In genomic region chr22:47841166-47841565, GRCh38 we compare ENCODE assay signal across 20 cellular contexts.
"Had no signal": no experiment of that assay in that cellular context is flagged by ENCODE, and none has a peak within 500 bp of the region (broad histone marks: within the 10 kb centered on the region; RNA-seq: fewer than 3 reads in every experiment).

No MANE protein-coding gene starts in this region.

- H3K4me1 ChIP-seq: heart left ventricle, right atrium auricular region, suprapubic skin, thyroid gland had no signal

- H3K9me3 ChIP-seq: heart left ventricle, ovary, suprapubic skin, thyroid gland had no signal

- H3K4me3 ChIP-seq: coronary artery, dorsolateral prefrontal cortex, heart left ventricle, ovary, right atrium auricular region, suprapubic skin, thyroid gland had no signal

- H3K4me1 Mint-ChIP-seq: neural crest cell; stimulated activated effector memory CD8-positive, alpha-beta T cell treated with anti-CD3 and anti-CD28 coated beads, Interleukin-12 subunit alpha, Interleukin-12 subunit beta, amount 100 ng/mL, for 72 hours had no signal

- H3K4me3 Mint-ChIP-seq: naive thymus-derived CD8-positive, alpha-beta T cell; neural crest cell; stimulated activated effector memory CD8-positive, alpha-beta T cell treated with anti-CD3 and anti-CD28 coated beads, Interleukin-12 subunit alpha, Interleukin-12 subunit beta, amount 100 ng/mL, for 72 hours; type B pancreatic cell had no signal

- H3K36me3 Mint-ChIP-seq: naive thymus-derived CD8-positive, alpha-beta T cell; stimulated activated effector memory CD8-positive, alpha-beta T cell treated with anti-CD3 and anti-CD28 coated beads, Interleukin-12 subunit alpha, Interleukin-12 subunit beta, amount 100 ng/mL, for 72 hours; type B pancreatic cell had no signal

- DNase-seq: dorsolateral prefrontal cortex; effector CD8-positive, alpha-beta T cell; heart left ventricle; hippocampal formation; kidney glomerular epithelial cell; mammary epithelial cell; naive thymus-derived CD8-positive, alpha-beta T cell; ovary; stimulated activated CD4-positive, alpha-beta T cell treated with anti-CD3 and anti-CD28 coated beads, Interleukin-4, amount 100 ng/mL, for 1 hour; stimulated activated CD8-positive, alpha-beta memory T cell treated with anti-CD3 and anti-CD28 coated beads, Interleukin-4, amount 100 ng/mL, for 48 hours; stimulated activated naive CD8-positive, alpha-beta T cell treated with anti-CD3 and anti-CD28 coated beads, Interleukin-15, Interleukin-2, amounts not matched to agents 100 U/mL and 50 U/mL, for 24 hours; thyroid gland had no signal

- H3K27ac Mint-ChIP-seq: naive thymus-derived CD8-positive, alpha-beta T cell; stimulated activated effector memory CD8-positive, alpha-beta T cell treated with anti-CD3 and anti-CD28 coated beads, Interleukin-12 subunit alpha, Interleukin-12 subunit beta, amount 100 ng/mL, for 72 hours; type B pancreatic cell had no signal

- H3K27ac ChIP-seq: coronary artery, dorsolateral prefrontal cortex, heart left ventricle, ovary, right atrium auricular region, suprapubic skin, thyroid gland had no signal

- ATAC-seq: esophagus mucosa; heart left ventricle; left lobe of liver; naive thymus-derived CD8-positive, alpha-beta T cell; stimulated activated effector memory CD8-positive, alpha-beta T cell treated with anti-CD3 and anti-CD28 coated beads, Interleukin-12 subunit alpha, Interleukin-12 subunit beta, amount 100 ng/mL, for 72 hours; stimulated activated naive CD8-positive, alpha-beta T cell treated with anti-CD3 and anti-CD28 coated beads, Interleukin-15, Interleukin-2, amounts not matched to agents 100 U/mL and 50 U/mL, for 24 hours had no signal

- H3K27me3 ChIP-seq: ovary, right atrium auricular region, thyroid gland had no signal

- H3K9me3 Mint-ChIP-seq: naive thymus-derived CD8-positive, alpha-beta T cell; stimulated activated effector memory CD8-positive, alpha-beta T cell treated with anti-CD3 and anti-CD28 coated beads, Interleukin-12 subunit alpha, Interleukin-12 subunit beta, amount 100 ng/mL, for 72 hours; type B pancreatic cell had no signal

- H3K36me3 ChIP-seq: heart left ventricle, ovary, right atrium auricular region, suprapubic skin, thyroid gland had no signal
